Comparison of ENCODE assay signal across 1 cellular context in genomic region chr11:130043575-130043974, GRCh38.
TF ChIP-seq lines count a peak whose summit lies in the region.

No MANE protein-coding gene starts in this region.

TF ChIP-seq in endothelial cell of umbilical vein, 7 proteins besides CTCF, POLR2A, EP300 and RAD21:
- TF ChIP-seq, protein P1, sequence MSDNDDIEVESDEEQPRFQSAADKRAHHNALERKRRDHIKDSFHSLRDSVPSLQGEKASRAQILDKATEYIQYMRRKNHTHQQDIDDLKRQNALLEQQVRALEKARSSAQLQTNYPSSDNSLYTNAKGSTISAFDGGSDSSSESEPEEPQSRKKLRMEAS (IDR thresholded peaks at IDR 0.05; ENCODE audit: insufficient read depth, insufficient read length) = no peak
- no peak for TF ChIP-seq EZH2 (IDR thresholded peaks at IDR 0.05; ENCODE audit: borderline replicate concordance, low read depth, low read length, severe bottlenecking)
- TF ChIP-seq GATA2 (IDR thresholded peaks at IDR 0.05; ENCODE audit: insufficient read depth, insufficient read length, low read depth, low read length) = no peak
- no peak for TF ChIP-seq MYC (IDR thresholded peaks at IDR 0.05; ENCODE audit: low read depth, low read length)
- TF ChIP-seq POLR2AphosphoS5 (IDR thresholded peaks at IDR 0.05; ENCODE audit: insufficient read depth, low read depth, low read length) = no peak
- TF ChIP-seq JUN (IDR thresholded peaks at IDR 0.05; ENCODE audit: borderline replicate concordance, insufficient read depth, insufficient read length, low read depth) = no peak
- TF ChIP-seq FOS (IDR thresholded peaks at IDR 0.05; ENCODE audit: borderline replicate concordance, insufficient read depth, low read length) = no peak
